In genomic region chr10:51843966-51844365, GRCh38 we compare ENCODE assay signal across 27 cellular contexts.
DNase-seq lines count a peak whose midpoint lies in the region; TF ChIP-seq lines count a peak whose summit lies in the region.
"Had no signal": no experiment of that assay in that cellular context is flagged by ENCODE, and none has a peak within 500 bp of the region (broad histone marks: within the 10 kb centered on the region; RNA-seq: fewer than 3 reads in every experiment).

No MANE protein-coding gene starts in this region.

- no peaks in the 10 kb centered on the region for H3K9me2 ChIP-seq in neural cell (ENCODE audit: insufficient read depth, low read length)

- H3K36me3 ChIP-seq in neural cell (ENCODE audit: insufficient read depth, low read length) = no peaks in the 10 kb centered on the region
- H3K36me3 ChIP-seq: BE2C; BLaER1; BLaER1 treated with 17β-estradiol and CSF1 and Interleukin-3, amounts not matched to agents 10 nM and 100 nM had no signal

- H3K4me2 ChIP-seq in neural cell (ENCODE audit: low read length) = no peak overlapping the region
- H3K4me2 ChIP-seq: A549; BLaER1; BLaER1 treated with 17β-estradiol and CSF1 and Interleukin-3, amounts not matched to agents 10 nM and 100 nM had no signal

- no peak overlapping the region for H3K4me3 ChIP-seq in neural cell (ENCODE audit: low read length)
- H3K4me3 ChIP-seq: A549; BLaER1; BLaER1 treated with 17β-estradiol and CSF1 and Interleukin-3, amounts not matched to agents 10 nM and 100 nM had no signal

- DNase-seq in GM20000 (ENCODE audit: low spot score) = no peak
- DNase-seq: 8988T; ACHN; AML-193; BE2C; C1 segment of cervical spinal cord; Caco-2; Calu3; CD4-positive, alpha-beta memory T cell; CD4-positive, alpha-beta T cell; CD4-positive, CD25-positive, alpha-beta regulatory T cell; CD8-positive, alpha-beta memory T cell; CD8-positive, alpha-beta T cell; COR-L47; DMS 273 treated with DMSO at 0.1 percent for 48 hours; DMS153; DMS53; DMS79; DMS79 treated with DMSO at 0.1 percent for 48 hours; DND-41; EL had no signal

- no peak overlapping the region for H3K27ac ChIP-seq in neural cell (ENCODE audit: low read length)
- H3K27ac ChIP-seq: 22Rv1; A549; BLaER1; BLaER1 treated with 17β-estradiol and CSF1 and Interleukin-3, amounts not matched to agents 10 nM and 100 nM; C4-2B had no signal

- no peaks in the 10 kb centered on the region for H3K27me3 ChIP-seq in neural cell (ENCODE audit: insufficient read depth, low read depth, low read length)
- H3K27me3 ChIP-seq: BE2C; BLaER1; BLaER1 treated with 17β-estradiol and CSF1 and Interleukin-3, amounts not matched to agents 10 nM and 100 nM had no signal

- no peaks in the 10 kb centered on the region for H3F3A ChIP-seq in neural cell (ENCODE audit: insufficient read depth, low read length, poor library complexity, severe bottlenecking)

- H4K20me1 ChIP-seq in neural cell (ENCODE audit: insufficient read depth) = no peaks in the 10 kb centered on the region
- H4K20me1 ChIP-seq: BLaER1; BLaER1 treated with 17β-estradiol and CSF1 and Interleukin-3, amounts not matched to agents 10 nM and 100 nM had no signal

- H2AFZ ChIP-seq in neural cell (ENCODE audit: low read depth, low read length) = no peak overlapping the region

- H3K9ac ChIP-seq in neural cell (ENCODE audit: low read length) = no peak overlapping the region
- H3K9ac ChIP-seq: BLaER1; BLaER1 treated with 17β-estradiol and CSF1 and Interleukin-3, amounts not matched to agents 10 nM and 100 nM had no signal

- no peaks in the 10 kb centered on the region for H3K79me2 ChIP-seq in neural cell (replicated peaks; ENCODE audit: insufficient read depth, low read length)

- no peaks in the 10 kb centered on the region for H3K9me3 ChIP-seq in neural cell (ENCODE audit: low read length)
- H3K9me3 ChIP-seq: A549; BE2C; BLaER1; BLaER1 treated with 17β-estradiol and CSF1 and Interleukin-3, amounts not matched to agents 10 nM and 100 nM; Caco-2 had no signal

- no peak for TF ChIP-seq RAD21 in neural cell (conservative IDR thresholded peaks at IDR 0.05)

- TF ChIP-seq EP300 in neural cell (conservative IDR thresholded peaks at IDR 0.05; ENCODE audit: poor library complexity, severe bottlenecking) = peak; percentile 85

- TF ChIP-seq CTCF in neural cell (IDR thresholded peaks at IDR 0.05; ENCODE audit: poor library complexity, severe bottlenecking) (no peak), GM20000 (IDR thresholded peaks at IDR 0.05; ENCODE audit: extremely low read depth, missing control alignments) (no peak)

TF ChIP-seq in neural cell, 6 proteins besides CTCF, POLR2A, EP300 and RAD21:
- TF ChIP-seq TAF1 (IDR thresholded peaks at IDR 0.05; ENCODE audit: low read depth) (no peak), POLR2AphosphoS5 (IDR thresholded peaks at IDR 0.05) (peak; percentile 56), REST (IDR thresholded peaks at IDR 0.05; ENCODE audit: borderline replicate concordance) (no peak)
TF ChIP-seq in neural cell: peak in this region for 1.
